In the genomic region with DNA sequence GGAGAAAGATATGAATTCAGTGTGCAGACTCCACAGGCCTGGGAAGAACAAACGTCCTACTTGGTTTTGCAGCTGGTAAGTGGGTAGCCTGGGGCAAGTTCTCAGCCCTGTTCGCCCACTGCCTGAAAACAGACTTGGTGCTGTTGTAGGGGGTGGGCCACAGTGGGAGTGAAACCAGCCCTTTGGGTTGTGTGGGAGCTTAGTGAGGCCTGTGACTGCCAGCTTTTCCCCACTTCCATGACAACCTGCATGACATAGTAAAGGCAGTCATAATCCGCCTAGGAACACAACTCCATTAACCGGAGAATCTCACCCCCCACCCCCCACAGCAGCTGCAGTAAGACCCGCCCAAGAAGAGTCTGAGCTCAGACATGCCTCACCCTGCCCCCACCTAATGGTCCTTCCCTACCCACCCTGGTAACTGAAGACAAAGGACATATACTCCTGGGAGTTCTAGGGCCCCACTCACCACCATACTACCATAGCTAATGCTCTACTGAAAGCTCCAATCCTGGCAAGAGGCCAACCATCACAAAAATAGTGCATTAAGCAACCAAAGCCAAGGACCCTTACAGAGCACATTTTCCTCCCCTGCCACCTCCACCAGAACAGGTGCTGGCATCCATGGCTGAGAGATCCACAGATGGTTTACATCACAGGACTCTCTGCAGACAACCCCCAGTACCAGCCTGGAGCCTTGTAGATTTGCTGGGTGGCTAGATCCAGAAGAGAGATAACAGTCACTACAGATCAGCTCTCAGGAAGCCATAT, we compare ENCODE assay signal across 14 cellular contexts. TPM values are rescaled to one million over a fixed set of nuclear protein-coding genes. Genes with fewer than 3 reads are reported as not detected.
"Had no signal": no experiment of that assay in that cellular context is flagged by ENCODE, and none has a peak within 500 bp of the region (broad histone marks: within the 10 kb centered on the region; RNA-seq: fewer than 3 reads in every experiment).

No MANE protein-coding gene starts in this region.

- H3K9me3 Mint-ChIP-seq: activated B cell treated with CpG ODN at 0.5 μM for 24 hours had no signal

- H3K4me3 Mint-ChIP-seq: activated B cell treated with CpG ODN at 0.5 μM for 24 hours; activated naive CD8-positive, alpha-beta T cell treated with anti-CD3 and anti-CD28 coated beads, Interleukin-2, amount 10 ng/mL, durations not matched to agents 7 days and 5 days had no signal

- ATAC-seq: esophagus mucosa, lower lobe of right lung, right cardiac atrium had no signal

- H3K27me3 ChIP-seq: neutrophil, tibial artery, uterus had no signal

- H3K27ac ChIP-seq: lower lobe of right lung, neutrophil, tibial artery, uterus had no signal

- DNase-seq: activated B cell treated with CpG ODN at 0.5 μM for 24 hours; activated effector memory CD4-positive, alpha-beta T cell treated with anti-CD3 and anti-CD28 coated beads, Interleukin-2, amount 50 U/mL, for 16 hours; activated naive CD8-positive, alpha-beta T cell treated with anti-CD3 and anti-CD28 coated beads, Interleukin-2, amount 10 ng/mL, durations not matched to agents 7 days and 5 days; anterior cingulate cortex; dermis blood vessel endothelial cell; lower lobe of right lung; midbrain; posterior cingulate gyrus; right cardiac atrium; small intestine; tibial artery; uterus had no signal

- H3K27me3 Mint-ChIP-seq: activated B cell treated with CpG ODN at 0.5 μM for 24 hours; activated naive CD8-positive, alpha-beta T cell treated with anti-CD3 and anti-CD28 coated beads, Interleukin-2, amount 10 ng/mL, durations not matched to agents 7 days and 5 days had no signal

- H3K27ac Mint-ChIP-seq: activated B cell treated with CpG ODN at 0.5 μM for 24 hours had no signal

- H3K9me3 ChIP-seq: lower lobe of right lung, neutrophil, tibial artery, uterus had no signal

RNA-seq across cellular contexts. Expression of a gene that starts 39.8 kb away (rescaled TPM):
- total RNA-seq: activated B cell treated with CpG ODN at 0.5 μM for 24 hours; activated naive CD8-positive, alpha-beta T cell treated with anti-CD3 and anti-CD28 coated beads, Interleukin-2, amount 10 ng/mL, durations not matched to agents 7 days and 5 days; dermis blood vessel endothelial cell had no signal
